ENCODE assay signal across 14 cellular contexts in the genomic region with DNA sequence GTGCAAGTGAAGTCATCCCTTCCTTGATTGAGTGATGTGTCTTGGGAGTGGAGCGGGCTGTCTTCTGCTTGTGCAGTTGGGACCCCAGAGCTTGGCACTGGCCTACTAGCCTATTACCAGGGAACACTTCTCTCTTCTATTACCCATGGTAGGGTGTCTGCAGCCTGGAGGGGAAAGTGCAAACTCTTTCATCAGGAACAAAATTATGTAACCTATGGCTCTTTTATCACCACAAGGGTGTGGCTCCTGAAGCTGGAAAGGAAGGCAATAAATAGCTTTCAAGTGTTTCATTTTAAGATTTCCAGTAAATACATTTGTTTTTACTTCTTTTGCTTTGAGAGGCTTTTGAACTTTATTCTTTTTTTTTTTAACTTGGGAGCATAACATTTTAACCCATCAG.
DNase-seq lines count a peak whose midpoint lies in the region; ATAC-seq and TF ChIP-seq lines count a peak whose summit lies in the region.
"Had no signal": no experiment of that assay in that cellular context is flagged by ENCODE, and none has a peak within 500 bp of the region (broad histone marks: within the 10 kb centered on the region; RNA-seq: fewer than 3 reads in every experiment).

No MANE protein-coding gene starts in this region.

- H3K9me3 ChIP-seq in mucosa of descending colon (no peaks in the 10 kb centered on the region), prostate gland (no peaks in the 10 kb centered on the region)

- no peak overlapping the region for H3K27ac Mint-ChIP-seq in activated T-helper 2 cell treated with anti-CD3 and anti-CD28 coated beads, Interferon-gamma antibody, Interleukin-2, Interleukin-4, amounts not matched to agents 10 μg/mL and 5 μg/mL and 100 μg/mL, durations not matched to agents 14 hours and 24 hours and 36 hours
- H3K27ac Mint-ChIP-seq: CD8-positive, alpha-beta memory T cell had no signal

- no peaks in the 10 kb centered on the region for H3K27me3 ChIP-seq in prostate gland (replicated peaks; ENCODE audit: insufficient read depth)

- no peaks in the 10 kb centered on the region for H3K4me1 ChIP-seq in mucosa of descending colon (ENCODE audit: low read depth)
- H3K4me1 ChIP-seq in prostate gland (replicated peaks): no peaks in the 10 kb centered on the region

- DNase-seq in LoVo (ENCODE audit: low spot score) (peak; percentile 80), NOMO-1 (lab: John Stamatoyannopoulos, UW; ENCODE audit: unreplicated experiment in 2 of 2) (peak; percentile 81 to 85), epithelial cell of esophagus (ENCODE audit: low read depth) (peak; percentile 4), mucosa of descending colon (peak in 1 of 3 donors; percentile 3), amniotic stem cell (lab: John Stamatoyannopoulos, UW) (no peak), prostate gland (ENCODE audit: low spot score) (no peak)
- DNase-seq in activated T-helper 2 cell treated with anti-CD3 and anti-CD28 coated beads, Interferon-gamma antibody, Interleukin-2, Interleukin-4, amounts not matched to agents 10 μg/mL and 5 μg/mL and 100 μg/mL, durations not matched to agents 14 hours and 24 hours and 36 hours (ENCODE audit: low spot score): no peak
- DNase-seq: CD8-positive, alpha-beta memory T cell; GOT3; NCI-H1092 treated with DMSO at 0.1 percent for 48 hours; NCI-H187; NCI-H82 had no signal

- H3K4me3 Mint-ChIP-seq in activated T-helper 2 cell treated with anti-CD3 and anti-CD28 coated beads, Interferon-gamma antibody, Interleukin-2, Interleukin-4, amounts not matched to agents 10 μg/mL and 5 μg/mL and 100 μg/mL, durations not matched to agents 14 hours and 24 hours and 36 hours (ENCODE audit: low read depth): no peak overlapping the region
- H3K4me3 Mint-ChIP-seq: CD8-positive, alpha-beta memory T cell had no signal

- no peaks in the 10 kb centered on the region for H3K36me3 ChIP-seq in mucosa of descending colon (ENCODE audit: low read depth)
- H3K36me3 ChIP-seq in prostate gland: no peaks in the 10 kb centered on the region

- H3K4me3 ChIP-seq in epithelial cell of esophagus (ENCODE audit: low read length): no peak overlapping the region
- H3K4me3 ChIP-seq in mucosa of descending colon: no peak overlapping the region
- no peak overlapping the region for H3K4me3 ChIP-seq in prostate gland

- no peak for TF ChIP-seq CTCF in epithelial cell of esophagus (IDR thresholded peaks at IDR 0.05; ENCODE audit: insufficient read depth, low read depth, low read length, missing control alignments)
- TF ChIP-seq CTCF in mucosa of descending colon (IDR thresholded peaks at IDR 0.05): no peak
- no peak for TF ChIP-seq CTCF in prostate gland (IDR thresholded peaks at IDR 0.05)

- no peak for TF ChIP-seq POLR2A in prostate gland (IDR thresholded peaks at IDR 0.05)

- whole genome bisulfite sequencing in prostate gland: 89% methylated on average over 1 of the region's 1 CpG

- no peak overlapping the region for H3K27ac ChIP-seq in prostate gland
- H3K27ac ChIP-seq: HL-60 had no signal

- H3K4me1 Mint-ChIP-seq in activated T-helper 2 cell treated with anti-CD3 and anti-CD28 coated beads, Interferon-gamma antibody, Interleukin-2, Interleukin-4, amounts not matched to agents 10 μg/mL and 5 μg/mL and 100 μg/mL, durations not matched to agents 14 hours and 24 hours and 36 hours (ENCODE audit: low read depth): no peaks in the 10 kb centered on the region
- H3K4me1 Mint-ChIP-seq: CD8-positive, alpha-beta memory T cell had no signal

- intact Hi-C loops in mucosa of descending colon (cut with DNase I, micrococcal nuclease): no loop called here
- intact Hi-C loops in activated T-helper 2 cell treated with anti-CD3 and anti-CD28 coated beads, Interferon-gamma antibody, Interleukin-2, Interleukin-4, amounts not matched to agents 10 μg/mL and 5 μg/mL and 100 μg/mL, durations not matched to agents 14 hours and 24 hours and 36 hours (cut with micrococcal nuclease): no loop called here
- intact Hi-C loops in prostate gland (cut with DNase I): no loop called here

- H3K36me3 Mint-ChIP-seq in activated T-helper 2 cell treated with anti-CD3 and anti-CD28 coated beads, Interferon-gamma antibody, Interleukin-2, Interleukin-4, amounts not matched to agents 10 μg/mL and 5 μg/mL and 100 μg/mL, durations not matched to agents 14 hours and 24 hours and 36 hours (ENCODE audit: low read depth): no peaks in the 10 kb centered on the region
- H3K36me3 Mint-ChIP-seq: CD8-positive, alpha-beta memory T cell had no signal

- ATAC-seq in mucosa of descending colon: peak; percentile 86
- ATAC-seq: SK-N-SH treated with all-trans-retinoic acid at 6 μM for 48 hours had no signal

- H3K9me3 Mint-ChIP-seq in activated T-helper 2 cell treated with anti-CD3 and anti-CD28 coated beads, Interferon-gamma antibody, Interleukin-2, Interleukin-4, amounts not matched to agents 10 μg/mL and 5 μg/mL and 100 μg/mL, durations not matched to agents 14 hours and 24 hours and 36 hours: no peaks in the 10 kb centered on the region
- H3K9me3 Mint-ChIP-seq: CD8-positive, alpha-beta memory T cell had no signal

- no peaks in the 10 kb centered on the region for H3K27me3 Mint-ChIP-seq in activated T-helper 2 cell treated with anti-CD3 and anti-CD28 coated beads, Interferon-gamma antibody, Interleukin-2, Interleukin-4, amounts not matched to agents 10 μg/mL and 5 μg/mL and 100 μg/mL, durations not matched to agents 14 hours and 24 hours and 36 hours (ENCODE audit: low read depth)

Comparison
In these comparisons a context has a peak if more than half of its experiments do, and no peak if none do; other contexts are left out.
1. DNase-seq: peak in LoVo (single experiment), NOMO-1 (2 of 2) and epithelial cell of esophagus (single experiment); none in activated T-helper 2 cell treated with anti-CD3 and anti-CD28 coated beads, Interferon-gamma antibody, Interleukin-2, Interleukin-4, amounts not matched to agents 10 μg/mL and 5 μg/mL and 100 μg/mL, durations not matched to agents 14 hours and 24 hours and 36 hours (single experiment), amniotic stem cell (single experiment) and prostate gland (single experiment).